Comparison of ENCODE assay signal across 19 cellular contexts in the genomic region with DNA sequence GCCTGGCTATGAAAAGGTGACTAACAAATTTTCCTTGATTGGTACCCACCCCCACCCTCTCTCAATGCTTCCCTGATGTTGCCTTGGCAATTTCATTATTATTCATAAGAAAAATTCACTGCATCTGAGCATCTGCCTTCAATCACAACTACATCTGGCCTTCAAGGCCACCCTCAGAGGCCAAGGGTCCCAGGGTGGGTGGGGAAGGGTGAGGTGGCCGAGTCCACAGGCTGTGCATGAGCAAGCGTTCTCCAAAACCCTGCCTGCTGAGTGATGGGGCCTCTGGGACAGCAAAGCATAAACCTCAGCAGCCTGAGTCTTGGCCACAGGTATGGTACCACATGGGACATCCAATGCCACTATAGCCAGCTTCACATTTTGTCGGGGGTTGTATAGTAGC.
"Had no signal": no experiment of that assay in that cellular context is flagged by ENCODE, and none has a peak within 500 bp of the region (broad histone marks: within the 10 kb centered on the region; RNA-seq: fewer than 3 reads in every experiment).

No MANE protein-coding gene starts in this region.

- H3K36me3 ChIP-seq: MG63 had no signal

- H3K9me3 ChIP-seq: MG63 had no signal

- DNase-seq: Karpas-422, MG63, MM.1S, NCI-H1048, NCI-H1092, NCI-H1417 treated with DMSO at 0.1 percent for 48 hours, NCI-H1436, NCI-H1436 treated with DMSO at 0.1 percent for 48 hours, NCI-H146, NCI-H187 treated with DMSO at 0.1 percent for 48 hours, NCI-H1930, NCI-H2029, NCI-H2029 treated with DMSO at 0.1 percent for 48 hours, NCI-H2081 treated with DMSO at 0.1 percent for 48 hours, NCI-H2107, NCI-H2227 treated with DMSO at 0.1 percent for 48 hours, NCI-H226, NCI-H345, NCI-H510A had no signal

- H3K4me3 ChIP-seq: MG63 had no signal
